ENCODE assay signal across 17 cellular contexts in genomic region chr22:41902932-41903421, GRCh38. TPM values are rescaled to one million over a fixed set of nuclear protein-coding genes. Genes with fewer than 3 reads are reported as not detected.
DNase-seq lines count a peak whose midpoint lies in the region; ATAC-seq and TF ChIP-seq lines count a peak whose summit lies in the region.
"Had no signal": no experiment of that assay in that cellular context is flagged by ENCODE, and none has a peak within 500 bp of the region (broad histone marks: within the 10 kb centered on the region; RNA-seq: fewer than 3 reads in every experiment).

No MANE protein-coding gene starts in this region.

- WGBS in adrenal gland, 4 donors: 44 to 75% (median 59%) methylated on average over 12 to 15 of the region's 15 CpGs
- no CpG with 5 or more reads among the region's 15 CpGs for WGBS in suprapubic skin

- DNase-seq in DMS 273 (lab: John Stamatoyannopoulos, UW; ENCODE audit: unreplicated experiment): peak; percentile 30
- DNase-seq in DMS 273 treated with DMSO at 0.1 percent for 48 hours (lab: John Stamatoyannopoulos, UW): no peak
- DNase-seq in adrenal gland: peak in 6 of 7 donors; percentile 57 to 87 (median 74)
- DNase-seq in kidney tubule cell (ENCODE audit: low spot score): peak; percentile 34
- no peak for DNase-seq in suprapubic skin (ENCODE audit: low spot score in 2 of 2)
- no peak for DNase-seq in activated CD8-positive, alpha-beta memory T cell treated with anti-CD3 and anti-CD28 coated beads, Interleukin-2, amount 10 ng/mL, durations not matched to agents 7 days and 5 days
- no peak for DNase-seq in hippocampal formation (lab: John Stamatoyannopoulos, UW)
- no peak for DNase-seq in activated CD4-positive, CD25-positive, alpha-beta regulatory T cell treated with anti-CD3 and anti-CD28 coated beads, Interleukin-2, amount 50 U/mL, for 72 hours
- DNase-seq: foreskin fibroblast, T-helper 2 cell had no signal

- H3K9me3 ChIP-seq in adrenal gland (replicated peaks in 1 of 3) (no peaks in the 10 kb centered on the region), suprapubic skin (no peaks in the 10 kb centered on the region)

- H3K27ac Mint-ChIP-seq in activated CD8-positive, alpha-beta memory T cell treated with anti-CD3 and anti-CD28 coated beads, Interleukin-2, amount 10 ng/mL, durations not matched to agents 7 days and 5 days: no peak overlapping the region
- H3K27ac Mint-ChIP-seq: stimulated activated naive CD8-positive, alpha-beta T cell treated with anti-CD3 and anti-CD28 coated beads, Interleukin-15, Interleukin-2, amounts not matched to agents 100 ng/mL and 50 ng/mL, for 24 hours had no signal

- no peaks in the 10 kb centered on the region for H3K27me3 Mint-ChIP-seq in activated CD8-positive, alpha-beta memory T cell treated with anti-CD3 and anti-CD28 coated beads, Interleukin-2, amount 10 ng/mL, durations not matched to agents 7 days and 5 days
- H3K27me3 Mint-ChIP-seq: stimulated activated naive CD8-positive, alpha-beta T cell treated with anti-CD3 and anti-CD28 coated beads, Interleukin-15, Interleukin-2, amounts not matched to agents 100 ng/mL and 50 ng/mL, for 24 hours had no signal

- no peak for TF ChIP-seq CTCF in adrenal gland (IDR thresholded peaks at IDR 0.05)
- TF ChIP-seq CTCF in suprapubic skin (IDR thresholded peaks at IDR 0.05): no peak

- peaks cover 9% of the 10 kb centered on the region for H3K36me3 Mint-ChIP-seq in activated CD8-positive, alpha-beta memory T cell treated with anti-CD3 and anti-CD28 coated beads, Interleukin-2, amount 10 ng/mL, durations not matched to agents 7 days and 5 days
- H3K36me3 Mint-ChIP-seq: activated naive CD4-positive, alpha-beta T cell treated with anti-CD3 and anti-CD28 coated beads, Interleukin-2, amount 50 U/mL, for 72 hours had no signal

- ATAC-seq in activated CD8-positive, alpha-beta memory T cell treated with anti-CD3 and anti-CD28 coated beads, Interleukin-2, amount 10 ng/mL, durations not matched to agents 7 days and 5 days: no peak
- ATAC-seq: activated CD4-positive, CD25-positive, alpha-beta regulatory T cell treated with anti-CD3 and anti-CD28 coated beads, Interleukin-2, amount 50 U/mL, for 24 hours; activated naive CD4-positive, alpha-beta T cell treated with anti-CD3 and anti-CD28 coated beads, Interleukin-2, amount 50 U/mL, for 72 hours had no signal

- H3K4me3 ChIP-seq in adrenal gland (no peak overlapping the region), suprapubic skin (no peak overlapping the region)
- H3K4me3 ChIP-seq: smooth muscle cell had no signal

- TF ChIP-seq EP300 in suprapubic skin (IDR thresholded peaks at IDR 0.05): no peak

- H3K4me3 Mint-ChIP-seq in activated CD8-positive, alpha-beta memory T cell treated with anti-CD3 and anti-CD28 coated beads, Interleukin-2, amount 10 ng/mL, durations not matched to agents 7 days and 5 days: no peak overlapping the region
- H3K4me3 Mint-ChIP-seq: CD14-positive monocyte; stimulated activated naive CD8-positive, alpha-beta T cell treated with anti-CD3 and anti-CD28 coated beads, Interleukin-15, Interleukin-2, amounts not matched to agents 100 ng/mL and 50 ng/mL, for 24 hours had no signal

- H3K4me1 Mint-ChIP-seq in activated CD8-positive, alpha-beta memory T cell treated with anti-CD3 and anti-CD28 coated beads, Interleukin-2, amount 10 ng/mL, durations not matched to agents 7 days and 5 days: peaks cover 8% of the 10 kb centered on the region

- H3K27me3 ChIP-seq in adrenal gland (no peaks in the 10 kb centered on the region), suprapubic skin (no peaks in the 10 kb centered on the region)

- intact Hi-C loops in adrenal gland (cut with DNase I): no loop called here

- CTCF ChIA-PET in activated CD8-positive, alpha-beta memory T cell treated with anti-CD3 and anti-CD28 coated beads, Interleukin-2, amount 10 ng/mL, durations not matched to agents 7 days and 5 days (lab: Charles Lee): interaction anchor here (0.6 to 1.3 kb wide), 4 partner anchors 11 to 205 kb away, joined by 3 to 4 read pairs (median 3); no protein-coding TSS in a partner anchor

- TF ChIP-seq POLR2A in adrenal gland (IDR thresholded peaks at IDR 0.05): no peak
- no peak for TF ChIP-seq POLR2A in suprapubic skin (IDR thresholded peaks at IDR 0.05)

- H3K9me3 Mint-ChIP-seq in activated CD8-positive, alpha-beta memory T cell treated with anti-CD3 and anti-CD28 coated beads, Interleukin-2, amount 10 ng/mL, durations not matched to agents 7 days and 5 days (ENCODE audit: low read depth): no peaks in the 10 kb centered on the region
- H3K9me3 Mint-ChIP-seq: activated naive CD4-positive, alpha-beta T cell treated with anti-CD3 and anti-CD28 coated beads, Interleukin-2, amount 50 U/mL, for 72 hours; CD14-positive monocyte; stimulated activated naive CD8-positive, alpha-beta T cell treated with anti-CD3 and anti-CD28 coated beads, Interleukin-15, Interleukin-2, amounts not matched to agents 100 ng/mL and 50 ng/mL, for 24 hours had no signal

- H3K27ac ChIP-seq in adrenal gland (peak overlapping the region; percentile 14 to 83 (median 32)), suprapubic skin (peak overlapping the region; percentile 10)
- H3K27ac ChIP-seq: 22Rv1 had no signal

- H3K36me3 ChIP-seq in adrenal gland (replicated peaks in 1 of 2): peaks cover 0 to 87% of the 10 kb centered on the region in 2 donors
- H3K36me3 ChIP-seq in suprapubic skin: peaks cover 82% of the 10 kb centered on the region

- H3K4me1 ChIP-seq in adrenal gland (replicated peaks in 1 of 2) (no peaks in the 10 kb centered on the region), suprapubic skin (no peaks in the 10 kb centered on the region)

RNA-seq across cellular contexts. Expression of gene SHISA8, which starts 11.9 kb away (rescaled TPM):
- total RNA-seq in adrenal gland: 10 to 100 TPM; 15.1 to 55.5 (median 20.6) TPM
- 10 to 100 TPM in 1 of 3 donors, 1 to 10 TPM in 2; 1.4 to 10.8 (median 5.1) TPM for polyA plus RNA-seq in adrenal gland
- total RNA-seq in suprapubic skin: not detected
- under 1 TPM; 0.30 to 0.70 TPM for total RNA-seq in activated CD8-positive, alpha-beta memory T cell treated with anti-CD3 and anti-CD28 coated beads, Interleukin-2, amount 10 ng/mL, durations not matched to agents 7 days and 5 days
- total RNA-seq: osteoblast, smooth muscle cell had no signal
- polyA plus RNA-seq: CD14-positive monocyte had no signal

RNA-seq across cellular contexts. Expression of gene TNFRSF13C, which starts 23.6 kb away (rescaled TPM):
- 1 to 10 TPM in 5 of 8 donors, under 1 TPM in 3; 0.36 to 3.2 (median 1.4) TPM for total RNA-seq in adrenal gland
- under 1 TPM; 0.24 to 0.35 (median 0.24) TPM for polyA plus RNA-seq in adrenal gland
- 1 to 10 TPM; 1.1 to 2.6 (median 1.9) TPM for total RNA-seq in suprapubic skin
- total RNA-seq in activated CD8-positive, alpha-beta memory T cell treated with anti-CD3 and anti-CD28 coated beads, Interleukin-2, amount 10 ng/mL, durations not matched to agents 7 days and 5 days: 1 to 10 TPM in 1 of 2 experiments, under 1 TPM in 1; 0.89 to 3.1 TPM
- total RNA-seq: smooth muscle cell had no signal
- polyA plus RNA-seq: CD14-positive monocyte had no signal

RNA-seq across cellular contexts. Expression of gene CENPM, which starts 44.0 kb away (rescaled TPM):
- total RNA-seq in adrenal gland (1 to 10 TPM in 6 of 8 donors, under 1 TPM in 1, not detected in 1; 0.88 to 4.2 (median 1.7) TPM), suprapubic skin (10 to 100 TPM in 1 of 4 donors, 1 to 10 TPM in 3; 8.8 to 16.5 (median 9.2) TPM)
- 1 to 10 TPM in 2 of 3 donors, under 1 TPM in 1; 0.92 to 2.1 (median 1.4) TPM for polyA plus RNA-seq in adrenal gland
- total RNA-seq in activated CD8-positive, alpha-beta memory T cell treated with anti-CD3 and anti-CD28 coated beads, Interleukin-2, amount 10 ng/mL, durations not matched to agents 7 days and 5 days: 10 to 100 TPM; 74.0 to 95.8 TPM

Comparison
In these comparisons a context has a peak if more than half of its experiments do, and no peak if none do; other contexts are left out.
1. DNase-seq: peak in DMS 273 (single experiment), adrenal gland (6 of 7) and kidney tubule cell (single experiment); none in DMS 273 treated with DMSO at 0.1 percent for 48 hours (single experiment), suprapubic skin (0 of 2), activated CD8-positive, alpha-beta memory T cell treated with anti-CD3 and anti-CD28 coated beads, Interleukin-2, amount 10 ng/mL, durations not matched to agents 7 days and 5 days (single experiment), hippocampal formation (0 of 2) and activated CD4-positive, CD25-positive, alpha-beta regulatory T cell treated with anti-CD3 and anti-CD28 coated beads, Interleukin-2, amount 50 U/mL, for 72 hours (single experiment).
2. RNA of gene SHISA8, which starts 11.9 kb away (total RNA-seq): 15.1 to 55.5 TPM in adrenal gland; 0.30 to 0.70 TPM in activated CD8-positive, alpha-beta memory T cell treated with anti-CD3 and anti-CD28 coated beads, Interleukin-2, amount 10 ng/mL, durations not matched to agents 7 days and 5 days and not detected in suprapubic skin; every median in the first group is over 4 times any median in the second.
3. RNA of gene CENPM, which starts 44.0 kb away (total RNA-seq): 74.0 to 95.8 TPM in activated CD8-positive, alpha-beta memory T cell treated with anti-CD3 and anti-CD28 coated beads, Interleukin-2, amount 10 ng/mL, durations not matched to agents 7 days and 5 days; 8.8 to 16.5 TPM in suprapubic skin and 0.88 to 4.2 TPM in adrenal gland; every median in the first group is over 4 times any median in the second.